Comparison of ENCODE assay signal across 1 cellular context in the genomic region with DNA sequence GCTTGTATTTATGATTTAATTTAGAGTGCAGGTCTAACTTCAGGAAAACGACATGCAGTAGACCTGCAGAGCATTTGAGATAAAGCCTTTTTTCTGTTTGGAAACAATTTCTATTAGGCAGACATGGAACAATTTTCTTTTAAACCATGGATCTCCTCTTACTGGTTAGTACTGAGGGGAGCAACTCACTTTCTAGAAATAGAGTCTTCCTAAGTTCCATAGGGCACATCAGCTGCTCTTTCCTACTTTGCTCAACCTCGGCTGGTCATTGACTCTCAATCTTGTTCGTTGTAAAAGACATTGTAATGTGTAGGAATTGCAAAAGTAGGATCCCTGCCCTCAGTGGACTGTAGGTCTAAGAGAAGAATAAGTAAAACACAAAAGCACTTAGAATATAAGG.
TF ChIP-seq lines count a peak whose summit lies in the region.

No MANE protein-coding gene starts in this region.

TF ChIP-seq in WTC11, 78 proteins besides CTCF, POLR2A, EP300 and RAD21 (continued from another document):
- TF ChIP-seq, protein P1, sequence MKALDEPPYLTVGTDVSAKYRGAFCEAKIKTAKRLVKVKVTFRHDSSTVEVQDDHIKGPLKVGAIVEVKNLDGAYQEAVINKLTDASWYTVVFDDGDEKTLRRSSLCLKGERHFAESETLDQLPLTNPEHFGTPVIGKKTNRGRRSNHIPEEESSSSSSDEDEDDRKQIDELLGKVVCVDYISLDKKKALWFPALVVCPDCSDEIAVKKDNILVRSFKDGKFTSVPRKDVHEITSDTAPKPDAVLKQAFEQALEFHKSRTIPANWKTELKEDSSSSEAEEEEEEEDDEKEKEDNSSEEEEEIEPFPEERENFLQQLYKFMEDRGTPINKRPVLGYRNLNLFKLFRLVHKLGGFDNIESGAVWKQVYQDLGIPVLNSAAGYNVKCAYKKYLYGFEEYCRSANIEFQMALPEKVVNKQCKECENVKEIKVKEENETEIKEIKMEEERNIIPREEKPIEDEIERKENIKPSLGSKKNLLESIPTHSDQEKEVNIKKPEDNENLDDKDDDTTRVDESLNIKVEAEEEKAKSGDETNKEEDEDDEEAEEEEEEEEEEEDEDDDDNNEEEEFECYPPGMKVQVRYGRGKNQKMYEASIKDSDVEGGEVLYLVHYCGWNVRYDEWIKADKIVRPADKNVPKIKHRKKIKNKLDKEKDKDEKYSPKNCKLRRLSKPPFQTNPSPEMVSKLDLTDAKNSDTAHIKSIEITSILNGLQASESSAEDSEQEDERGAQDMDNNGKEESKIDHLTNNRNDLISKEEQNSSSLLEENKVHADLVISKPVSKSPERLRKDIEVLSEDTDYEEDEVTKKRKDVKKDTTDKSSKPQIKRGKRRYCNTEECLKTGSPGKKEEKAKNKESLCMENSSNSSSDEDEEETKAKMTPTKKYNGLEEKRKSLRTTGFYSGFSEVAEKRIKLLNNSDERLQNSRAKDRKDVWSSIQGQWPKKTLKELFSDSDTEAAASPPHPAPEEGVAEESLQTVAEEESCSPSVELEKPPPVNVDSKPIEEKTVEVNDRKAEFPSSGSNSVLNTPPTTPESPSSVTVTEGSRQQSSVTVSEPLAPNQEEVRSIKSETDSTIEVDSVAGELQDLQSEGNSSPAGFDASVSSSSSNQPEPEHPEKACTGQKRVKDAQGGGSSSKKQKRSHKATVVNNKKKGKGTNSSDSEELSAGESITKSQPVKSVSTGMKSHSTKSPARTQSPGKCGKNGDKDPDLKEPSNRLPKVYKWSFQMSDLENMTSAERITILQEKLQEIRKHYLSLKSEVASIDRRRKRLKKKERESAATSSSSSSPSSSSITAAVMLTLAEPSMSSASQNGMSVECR (CRISPR knock-in tag; IDR thresholded peaks at IDR 0.05; ENCODE audit: borderline replicate concordance), result no peak
- no peak for TF ChIP-seq FOXP1 (CRISPR knock-in tag; IDR thresholded peaks at IDR 0.05; ENCODE audit: borderline replicate concordance)
- no peak for TF ChIP-seq FOXK1 (CRISPR knock-in tag; IDR thresholded peaks at IDR 0.05)
- TF ChIP-seq GRHL2 (CRISPR knock-in tag; IDR thresholded peaks at IDR 0.05; ENCODE audit: insufficient replicate concordance, severe bottlenecking), result no peak
- TF ChIP-seq ZNF232 (CRISPR knock-in tag; IDR thresholded peaks at IDR 0.05), result no peak
- TF ChIP-seq TP53 (CRISPR knock-in tag; IDR thresholded peaks at IDR 0.05), result no peak
- TF ChIP-seq, protein P2, sequence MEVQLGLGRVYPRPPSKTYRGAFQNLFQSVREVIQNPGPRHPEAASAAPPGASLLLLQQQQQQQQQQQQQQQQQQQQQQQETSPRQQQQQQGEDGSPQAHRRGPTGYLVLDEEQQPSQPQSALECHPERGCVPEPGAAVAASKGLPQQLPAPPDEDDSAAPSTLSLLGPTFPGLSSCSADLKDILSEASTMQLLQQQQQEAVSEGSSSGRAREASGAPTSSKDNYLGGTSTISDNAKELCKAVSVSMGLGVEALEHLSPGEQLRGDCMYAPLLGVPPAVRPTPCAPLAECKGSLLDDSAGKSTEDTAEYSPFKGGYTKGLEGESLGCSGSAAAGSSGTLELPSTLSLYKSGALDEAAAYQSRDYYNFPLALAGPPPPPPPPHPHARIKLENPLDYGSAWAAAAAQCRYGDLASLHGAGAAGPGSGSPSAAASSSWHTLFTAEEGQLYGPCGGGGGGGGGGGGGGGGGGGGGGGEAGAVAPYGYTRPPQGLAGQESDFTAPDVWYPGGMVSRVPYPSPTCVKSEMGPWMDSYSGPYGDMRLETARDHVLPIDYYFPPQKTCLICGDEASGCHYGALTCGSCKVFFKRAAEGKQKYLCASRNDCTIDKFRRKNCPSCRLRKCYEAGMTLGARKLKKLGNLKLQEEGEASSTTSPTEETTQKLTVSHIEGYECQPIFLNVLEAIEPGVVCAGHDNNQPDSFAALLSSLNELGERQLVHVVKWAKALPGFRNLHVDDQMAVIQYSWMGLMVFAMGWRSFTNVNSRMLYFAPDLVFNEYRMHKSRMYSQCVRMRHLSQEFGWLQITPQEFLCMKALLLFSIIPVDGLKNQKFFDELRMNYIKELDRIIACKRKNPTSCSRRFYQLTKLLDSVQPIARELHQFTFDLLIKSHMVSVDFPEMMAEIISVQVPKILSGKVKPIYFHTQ (CRISPR knock-in tag; IDR thresholded peaks at IDR 0.05), result no peak
- no peak for TF ChIP-seq CREB1 (CRISPR knock-in tag; IDR thresholded peaks at IDR 0.05)
